Comparison of ENCODE assay signal across 1 cellular context in the genomic region with DNA sequence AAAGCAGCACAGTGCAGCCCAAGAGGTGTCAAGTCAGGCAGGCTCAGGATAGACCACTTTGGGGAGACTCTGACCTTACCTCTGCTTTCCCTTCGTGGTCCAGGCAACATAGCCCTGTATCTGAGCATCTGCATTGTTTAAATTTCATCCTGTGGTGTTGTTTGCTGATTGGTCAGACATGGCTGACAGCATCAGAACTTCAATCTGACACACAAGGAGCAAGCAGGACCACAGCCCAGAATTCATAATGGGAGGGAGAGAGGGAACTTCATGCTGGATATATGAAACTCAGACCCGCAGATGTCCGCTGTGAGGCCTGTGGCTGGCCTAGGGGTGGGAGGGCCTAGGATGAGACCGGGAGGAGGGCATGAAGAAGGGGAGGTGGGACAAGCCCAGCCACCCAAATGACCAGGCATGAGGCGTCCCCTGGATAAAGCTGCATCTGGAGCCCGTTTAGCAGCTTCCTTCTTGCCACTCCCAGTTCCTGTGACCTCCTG.
TF ChIP-seq lines count a peak whose summit lies in the region.

No MANE protein-coding gene starts in this region.

TF ChIP-seq in SK-N-SH, 30 proteins besides CTCF, POLR2A, EP300 and RAD21 (continued from another document):
- TF ChIP-seq SMC3 (IDR thresholded peaks at IDR 0.05; ENCODE audit: low read depth, low read length) (no peak), YY1 (IDR thresholded peaks at IDR 0.05; ENCODE audit: low read depth) (no peak), POLR2AphosphoS5 (IDR thresholded peaks at IDR 0.05; ENCODE audit: low read depth, low read length) (peak; percentile 45; the same call in 1 of the 2 replicates), RXRA (IDR thresholded peaks at IDR 0.05; ENCODE audit: borderline replicate concordance, low read depth) (no peak), FOSL2 (IDR thresholded peaks at IDR 0.05; ENCODE audit: borderline replicate concordance, low read depth) (no peak), ELF1 (IDR thresholded peaks at IDR 0.05) (no peak), FOXJ3 (CRISPR knock-in tag; IDR thresholded peaks at IDR 0.05) (0 out of 2 replicates have a peak, but pooled peaks have one; percentile 50), SIN3A (IDR thresholded peaks at IDR 0.05; ENCODE audit: borderline replicate concordance, low read depth, low read length) (peak; percentile 18; the same call in 1 of the 2 replicates), RCOR1 (IDR thresholded peaks at IDR 0.05; ENCODE audit: low read length) (peak; percentile 48; the same call in 1 of the 2 replicates)
- TF ChIP-seq, protein P1, sequence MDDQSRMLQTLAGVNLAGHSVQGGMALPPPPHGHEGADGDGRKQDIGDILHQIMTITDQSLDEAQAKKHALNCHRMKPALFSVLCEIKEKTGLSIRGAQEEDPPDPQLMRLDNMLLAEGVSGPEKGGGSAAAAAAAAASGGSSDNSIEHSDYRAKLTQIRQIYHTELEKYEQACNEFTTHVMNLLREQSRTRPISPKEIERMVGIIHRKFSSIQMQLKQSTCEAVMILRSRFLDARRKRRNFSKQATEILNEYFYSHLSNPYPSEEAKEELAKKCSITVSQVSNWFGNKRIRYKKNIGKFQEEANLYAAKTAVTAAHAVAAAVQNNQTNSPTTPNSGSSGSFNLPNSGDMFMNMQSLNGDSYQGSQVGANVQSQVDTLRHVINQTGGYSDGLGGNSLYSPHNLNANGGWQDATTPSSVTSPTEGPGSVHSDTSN (IDR thresholded peaks at IDR 0.05) = peak; percentile 29; the same call in 1 of the 2 replicates
- TF ChIP-seq, protein P2, sequence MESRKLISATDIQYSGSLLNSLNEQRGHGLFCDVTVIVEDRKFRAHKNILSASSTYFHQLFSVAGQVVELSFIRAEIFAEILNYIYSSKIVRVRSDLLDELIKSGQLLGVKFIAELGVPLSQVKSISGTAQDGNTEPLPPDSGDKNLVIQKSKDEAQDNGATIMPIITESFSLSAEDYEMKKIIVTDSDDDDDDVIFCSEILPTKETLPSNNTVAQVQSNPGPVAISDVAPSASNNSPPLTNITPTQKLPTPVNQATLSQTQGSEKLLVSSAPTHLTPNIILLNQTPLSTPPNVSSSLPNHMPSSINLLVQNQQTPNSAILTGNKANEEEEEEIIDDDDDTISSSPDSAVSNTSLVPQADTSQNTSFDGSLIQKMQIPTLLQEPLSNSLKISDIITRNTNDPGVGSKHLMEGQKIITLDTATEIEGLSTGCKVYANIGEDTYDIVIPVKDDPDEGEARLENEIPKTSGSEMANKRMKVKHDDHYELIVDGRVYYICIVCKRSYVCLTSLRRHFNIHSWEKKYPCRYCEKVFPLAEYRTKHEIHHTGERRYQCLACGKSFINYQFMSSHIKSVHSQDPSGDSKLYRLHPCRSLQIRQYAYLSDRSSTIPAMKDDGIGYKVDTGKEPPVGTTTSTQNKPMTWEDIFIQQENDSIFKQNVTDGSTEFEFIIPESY (IDR thresholded peaks at IDR 0.05; ENCODE audit: borderline replicate concordance, low read depth) = no peak
- TF ChIP-seq, protein P3, sequence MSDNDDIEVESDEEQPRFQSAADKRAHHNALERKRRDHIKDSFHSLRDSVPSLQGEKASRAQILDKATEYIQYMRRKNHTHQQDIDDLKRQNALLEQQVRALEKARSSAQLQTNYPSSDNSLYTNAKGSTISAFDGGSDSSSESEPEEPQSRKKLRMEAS (IDR thresholded peaks at IDR 0.05; ENCODE audit: low read depth) = no peak; the same call in 1 of the 2 replicates
